Comparison of ENCODE assay signal across 33 cellular contexts in genomic region chr20:39349240-39349639, GRCh38.
DNase-seq lines count a peak whose midpoint lies in the region; TF ChIP-seq lines count a peak whose summit lies in the region.
"Had no signal": no experiment of that assay in that cellular context is flagged by ENCODE, and none has a peak within 500 bp of the region (broad histone marks: within the 10 kb centered on the region; RNA-seq: fewer than 3 reads in every experiment).

No MANE protein-coding gene starts in this region.

- H3K4me3 Mint-ChIP-seq in activated CD4-positive, alpha-beta T cell treated with anti-CD3 and anti-CD28 coated beads, Interleukin-2, amount 10 ng/mL, durations not matched to agents 24 days and 14 days, result no peak overlapping the region
- H3K4me3 Mint-ChIP-seq: B cell; CD14-positive monocyte; CD4-positive, alpha-beta memory T cell; CD4-positive, alpha-beta T cell; CD4-positive, CD25-positive, alpha-beta regulatory T cell; CD8-positive, alpha-beta memory T cell; CD8-positive, alpha-beta T cell had no signal

- no peaks in the 10 kb centered on the region for H3K27me3 ChIP-seq in adipocyte (replicated peaks; ENCODE audit: control insufficient read depth, insufficient read depth, low read length)
- H3K27me3 ChIP-seq: BE2C; BLaER1; BLaER1 treated with 17β-estradiol and CSF1 and Interleukin-3, amounts not matched to agents 10 nM and 100 nM had no signal

- no peaks in the 10 kb centered on the region for H3K9me3 ChIP-seq in HEK293 (ENCODE audit: control insufficient read depth, insufficient read depth, low read depth, low read length)
- peaks cover 35% of the 10 kb centered on the region for H3K9me3 ChIP-seq in adipocyte (ENCODE audit: control insufficient read depth, low read length)
- H3K9me3 ChIP-seq: BE2C had no signal

- intact Hi-C loops in activated CD4-positive, alpha-beta T cell treated with anti-CD3 and anti-CD28 coated beads, Interleukin-2, amount 10 ng/mL, durations not matched to agents 24 days and 14 days (cut with micrococcal nuclease), result no loop called here

- H3K36me3 ChIP-seq in HEK293 (ENCODE audit: control insufficient read depth in 2 of 2, insufficient read depth in 1 of 2, low read length in 2 of 2), result no peaks in the 10 kb centered on the region
- no peaks in the 10 kb centered on the region for H3K36me3 ChIP-seq in adipocyte (ENCODE audit: control insufficient read depth, insufficient read depth, low read length, severe bottlenecking)
- H3K36me3 ChIP-seq: BE2C; BLaER1; BLaER1 treated with 17β-estradiol and CSF1 and Interleukin-3, amounts not matched to agents 10 nM and 100 nM had no signal

- no peak overlapping the region for H3K9ac ChIP-seq in adipocyte (ENCODE audit: low read length)
- H3K9ac ChIP-seq: BLaER1; BLaER1 treated with 17β-estradiol and CSF1 and Interleukin-3, amounts not matched to agents 10 nM and 100 nM had no signal

- POLR2A ChIA-PET in HEK293 (lab: Yijun Ruan, JAX), result no interaction called here

- no peaks in the 10 kb centered on the region for H3K27me3 Mint-ChIP-seq in activated CD4-positive, alpha-beta T cell treated with anti-CD3 and anti-CD28 coated beads, Interleukin-2, amount 10 ng/mL, durations not matched to agents 24 days and 14 days
- H3K27me3 Mint-ChIP-seq: CD4-positive, alpha-beta T cell; CD4-positive, CD25-positive, alpha-beta regulatory T cell had no signal

- DNase-seq in activated CD4-positive, alpha-beta T cell treated with anti-CD3 and anti-CD28 coated beads, Interleukin-2, amount 10 ng/mL, durations not matched to agents 24 days and 14 days, result peak; percentile 7
- no peak for DNase-seq in activated CD4-positive, alpha-beta T cell treated with anti-CD3 and anti-CD28 coated beads, Interleukin-2, amount 50 U/mL, for 4 hours
- DNase-seq in adipocyte (ENCODE audit: low read depth) (no peak), cortex of kidney (lab: John Stamatoyannopoulos, UW) (no peak), COLO829 (ENCODE audit: low spot score) (no peak)
- DNase-seq: 8988T; ACHN; AML-193; BE2C; C1 segment of cervical spinal cord; Caco-2; Calu3; CD4-positive, alpha-beta memory T cell; CD4-positive, alpha-beta T cell; CD4-positive, CD25-positive, alpha-beta regulatory T cell; CD8-positive, alpha-beta memory T cell; CD8-positive, alpha-beta T cell; COR-L47; DMS 273 treated with DMSO at 0.1 percent for 48 hours; DMS153; DMS53; DMS79; DMS79 treated with DMSO at 0.1 percent for 48 hours; DND-41; EL had no signal

- H3K4me3 ChIP-seq in HEK293 (ENCODE audit: low read depth, low read length), result no peak overlapping the region
- H3K4me3 ChIP-seq in adipocyte (ENCODE audit: low read length), result peak overlapping the region; percentile 44
- H3K4me3 ChIP-seq: A549; BLaER1; BLaER1 treated with 17β-estradiol and CSF1 and Interleukin-3, amounts not matched to agents 10 nM and 100 nM had no signal

- H3K4me1 ChIP-seq in HEK293 (ENCODE audit: control insufficient read depth, insufficient read depth, low read length) (no peaks in the 10 kb centered on the region), adipocyte (ENCODE audit: control insufficient read depth, insufficient read depth, low read length) (no peaks in the 10 kb centered on the region)
- H3K4me1 ChIP-seq: A549, BE2C, BLaER1, Caco-2 had no signal

- H3K36me3 Mint-ChIP-seq in activated CD4-positive, alpha-beta T cell treated with anti-CD3 and anti-CD28 coated beads, Interleukin-2, amount 10 ng/mL, durations not matched to agents 24 days and 14 days (ENCODE audit: low read depth), result no peaks in the 10 kb centered on the region
- H3K36me3 Mint-ChIP-seq: CD14-positive monocyte; CD4-positive, alpha-beta memory T cell; CD4-positive, CD25-positive, alpha-beta regulatory T cell; CD8-positive, alpha-beta T cell had no signal

- H3K27ac ChIP-seq in HEK293 (ENCODE audit: extremely low read depth, low read depth, low read length), result no peak overlapping the region
- H3K27ac ChIP-seq: 22Rv1; A549; BLaER1; BLaER1 treated with 17β-estradiol and CSF1 and Interleukin-3, amounts not matched to agents 10 nM and 100 nM; C4-2B had no signal

- CTCF ChIA-PET in HEK293 (lab: Yijun Ruan, JAX), result no interaction called here

- TF ChIP-seq CTCF in HEK293 (tag by site-specific recombination; IDR thresholded peaks at IDR 0.05), result no peak

- no peaks in the 10 kb centered on the region for H3K9me3 Mint-ChIP-seq in activated CD4-positive, alpha-beta T cell treated with anti-CD3 and anti-CD28 coated beads, Interleukin-2, amount 10 ng/mL, durations not matched to agents 24 days and 14 days

- no peak overlapping the region for H3K27ac Mint-ChIP-seq in activated CD4-positive, alpha-beta T cell treated with anti-CD3 and anti-CD28 coated beads, Interleukin-2, amount 10 ng/mL, durations not matched to agents 24 days and 14 days
- H3K27ac Mint-ChIP-seq: B cell; CD14-positive monocyte; CD4-positive, alpha-beta memory T cell; CD4-positive, alpha-beta T cell; CD4-positive, CD25-positive, alpha-beta regulatory T cell; CD8-positive, alpha-beta memory T cell; CD8-positive, alpha-beta T cell had no signal

- H3K4me1 Mint-ChIP-seq in activated CD4-positive, alpha-beta T cell treated with anti-CD3 and anti-CD28 coated beads, Interleukin-2, amount 10 ng/mL, durations not matched to agents 24 days and 14 days, result no peaks in the 10 kb centered on the region
- H3K4me1 Mint-ChIP-seq: B cell; CD14-positive monocyte; CD4-positive, alpha-beta memory T cell; CD4-positive, CD25-positive, alpha-beta regulatory T cell; CD8-positive, alpha-beta memory T cell had no signal

TF ChIP-seq in HEK293, 187 proteins besides CTCF, POLR2A, EP300 and RAD21:
- TF ChIP-seq ZNF791 (tag by site-specific recombination; IDR thresholded peaks at IDR 0.05), result peak; percentile 93
- no peak for TF ChIP-seq ZBTB17 (tag by site-specific recombination; IDR thresholded peaks at IDR 0.05)
- TF ChIP-seq ZNF114 (tag by site-specific recombination; IDR thresholded peaks at IDR 0.05), result no peak
- peak; percentile 56 for TF ChIP-seq SETDB1 (IDR thresholded peaks at IDR 0.05; ENCODE audit: insufficient read length, low read length)
TF ChIP-seq in HEK293: peak in this region for 2.
